Comparison of ENCODE assay signal across 8 cellular contexts in genomic region chr11:134275534-134276395, GRCh38. TPM values are rescaled to one million over a fixed set of nuclear protein-coding genes. Genes with fewer than 3 reads are reported as not detected.
DNase-seq lines count a peak whose midpoint lies in the region; ATAC-seq and TF ChIP-seq lines count a peak whose summit lies in the region.

Gene GLB1L3 (plus strand): TSS chr11:134276379. CDS start chr11:134276741, 362 bp downstream.

- peaks cover 94% of the 10 kb centered on the region for H3K27me3 Mint-ChIP-seq in mesothelial cell of epicardium (ENCODE audit: low read depth)

- no peak within 1 kb of the TSS for H3K27ac Mint-ChIP-seq in mesothelial cell of epicardium

- peaks cover 63% of the 10 kb centered on the region for H3K27me3 ChIP-seq in AG04450 (ENCODE audit: control insufficient read depth, insufficient read depth, low read length)

- ATAC-seq in GM19324 (IDR thresholded peaks at IDR 0.05; ENCODE audit: low FRiP score, unreplicated experiment) = peak; percentile 73
- ATAC-seq in GM18858 (IDR thresholded peaks at IDR 0.05; ENCODE audit: unreplicated experiment) = no peak

- no peaks in the 10 kb centered on the region for H3K36me3 Mint-ChIP-seq in mesothelial cell of epicardium

- peaks cover 3% of the 10 kb centered on the region for H3K9me3 Mint-ChIP-seq in mesothelial cell of epicardium

- no peak within 1 kb of the TSS for H3K27ac ChIP-seq in AG04450 (ENCODE audit: low read depth, low read length)

- TF ChIP-seq CTCF in AG04450 (IDR thresholded peaks at IDR 0.05; ENCODE audit: low read depth, low read length) (peak; percentile 39), mesothelial cell of epicardium (IDR thresholded peaks at IDR 0.05; ENCODE audit: unreplicated experiment) (no peak)

- H3K4me3 Mint-ChIP-seq in mesothelial cell of epicardium = peak within 1 kb of the TSS; percentile 63

- H3K4me3 ChIP-seq in AG04450 (ENCODE audit: low read depth, low read length) = 0 out of 2 replicates have a peak within 1 kb of the TSS, but pooled peaks have one; percentile 13
- peak within 1 kb of the TSS; percentile 97 for H3K4me3 ChIP-seq in Jurkat, Clone E6-1 (ENCODE audit: low read length)

- POLR2A ChIA-PET in AG04450 (lab: Yijun Ruan, JAX) = no interaction called here

- no peak for DNase-seq in AG04450 (ENCODE audit: low read depth, low spot score)
- peak; percentile 86 for DNase-seq in Jurkat, Clone E6-1 (ENCODE audit: low read depth, low spot score)
- peak; percentile 58 to 71 for DNase-seq in activated CD4-positive, alpha-beta T cell treated with anti-CD3 and anti-CD28 coated beads, Interleukin-2, amount 50 U/mL, for 24 hours (ENCODE audit: low read depth in 1 of 2, low spot score in 1 of 2)
- peak; percentile 72 for DNase-seq in ecto neural progenitor cell (ENCODE audit: low spot score)
- peak in 1 of 2 experiments; percentile 60 for DNase-seq in mesothelial cell of epicardium (ENCODE audit: low spot score in 2 of 2, unreplicated experiment in 2 of 2)
- DNase-seq in stimulated activated CD8-positive, alpha-beta memory T cell treated with anti-CD3 and anti-CD28 coated beads, Interleukin-15, amount 100 ng/mL, for 48 hours (ENCODE audit: low read depth in 2 of 2) = peak; percentile 60 to 69

- peaks cover 4% of the 10 kb centered on the region; the same call in 1 of the 2 replicates for H3K9me3 ChIP-seq in AG04450 (ENCODE audit: control insufficient read depth, insufficient read depth, low read length)

- H3K4me1 Mint-ChIP-seq in mesothelial cell of epicardium = peaks cover 15% of the 10 kb centered on the region

- CTCF ChIA-PET in AG04450 (lab: Charles Lee) = interaction anchor here (0.6 to 1.1 kb wide), 3 partner anchors 28 to 67 kb away, joined by 3 read pairs; no protein-coding TSS in a partner anchor

RNA-seq across cellular contexts. Expression of gene GLB1L3, which starts in this region (rescaled TPM):
- polyA plus RNA-seq in AG04450 (2011; rRNA removed) = not detected in 2 replicates
- not detected in 2 replicates for polyA minus RNA-seq in AG04450 (2011; rRNA and poly(A)+ RNA removed)
- 58.1 TPM for polyA plus RNA-seq in Jurkat, Clone E6-1 (2012; ENCODE audit: insufficient read depth, insufficient read length)
- total RNA-seq in mesothelial cell of epicardium = not detected in 3 replicates
